Comparison of ENCODE assay signal across 9 cellular contexts in genomic region chrX:153643431-153644351, GRCh38. TPM values are rescaled to one million over a fixed set of nuclear protein-coding genes. Genes with fewer than 3 reads are reported as not detected.
DNase-seq lines count a peak whose midpoint lies in the region; ATAC-seq, FAIRE-seq and TF ChIP-seq lines count a peak whose summit lies in the region.
"Had no signal": no experiment of that assay in that cellular context is flagged by ENCODE, and none has a peak within 500 bp of the region (broad histone marks: within the 10 kb centered on the region; RNA-seq: fewer than 3 reads in every experiment).

No MANE protein-coding gene starts in this region.

- H3K4me1 ChIP-seq in H1 (replicated peaks in 1 of 4; ENCODE audit: control insufficient read depth in 3 of 4, insufficient read depth in 4 of 4, low read length in 3 of 4) (peaks cover 0 to 20% (median 9%) of the 10 kb centered on the region in 4 experiments; a peak in 5 of 7 replicates), ovary (ENCODE audit: insufficient read depth) (no peaks in the 10 kb centered on the region)

- H3K23me2 ChIP-seq in H1 (ENCODE audit: low read depth, low read length), result peaks cover 7% of the 10 kb centered on the region; the same call in 1 of the 2 replicates

- H3K4me3 ChIP-seq in H1 (ENCODE audit: extremely low read depth in 1 of 4, insufficient read depth in 2 of 4, low read depth in 3 of 4, low read length in 4 of 4), result peak overlapping the region in 3 of 4 experiments; percentile 7 to 57 (median 33); a peak in 4 of 8 replicates
- H3K4me3 ChIP-seq in ovary, result no peak overlapping the region

- H4K91ac ChIP-seq in H1 (replicated peaks; ENCODE audit: insufficient read length, low read length), result no peak overlapping the region

- H2AK5ac ChIP-seq in H1 (ENCODE audit: low read depth, low read length), result no peak overlapping the region

- H2BK5ac ChIP-seq in H1 (ENCODE audit: low read depth, low read length), result no peak overlapping the region

- H3K4ac ChIP-seq in H1 (replicated peaks; ENCODE audit: insufficient read length, low read depth, low read length), result no peak overlapping the region

- no peak for TF ChIP-seq RAD21 in H1 (IDR thresholded peaks at IDR 0.05 in 1 of 2, conservative IDR thresholded peaks at IDR 0.05 in 1 of 2; ENCODE audit: low read depth in 2 of 2, low read length in 2 of 2)

- H2BK120ac ChIP-seq in H1 (replicated peaks; ENCODE audit: low read depth, low read length), result no peak overlapping the region

- peaks cover 0 to 4% (median 0%) of the 10 kb centered on the region in 4 experiments; a peak in 1 of 8 replicates for H3K36me3 ChIP-seq in H1 (ENCODE audit: control insufficient read depth in 2 of 4, insufficient read depth in 4 of 4, low read length in 3 of 4)
- H3K36me3 ChIP-seq in ovary, result no peaks in the 10 kb centered on the region

- POLR2A ChIA-PET in H1 (lab: Charles Lee; ENCODE audit: partially characterized antibody), result interaction anchor here (0.7 to 1.0 kb wide), 2 partner anchors 44 to 81 kb away, joined by 3 read pairs; no protein-coding TSS in a partner anchor

- TF ChIP-seq POLR2A in H1 (IDR thresholded peaks at IDR 0.05; ENCODE audit: control extremely low read depth in 1 of 2, low read depth in 2 of 2, low read length in 2 of 2) (no peak), ovary (IDR thresholded peaks at IDR 0.05) (no peak)

- H4K5ac ChIP-seq in H1 (ENCODE audit: insufficient read length, low read depth, low read length), result no peak overlapping the region

- intact Hi-C loops in ovary (cut with DNase I), result no loop called here

- no peak overlapping the region for H2BK15ac ChIP-seq in H1 (ENCODE audit: low read length)

- WGBS in H1 (ENCODE audit: extremely low coverage in 1 of 2, insufficient coverage in 1 of 2, insufficient read length in 1 of 2, insufficient replicate concordance in 2 of 2, low coverage in 1 of 2, low lambda C conversion rate in 2 of 2, missing lambda C conversion rate in 1 of 2), 2 experiments, result 4% methylated on average over 27 of the region's 84 CpGs; no CpG with 5 or more reads in 1 of the 2 experiments
- 25 to 32% (median 31%) methylated on average over 53 to 84 of the region's 84 CpGs for WGBS in ovary, 3 donors

- peak overlapping the region; percentile 60 for H3K18ac ChIP-seq in H1 (ENCODE audit: extremely low read depth, low read length)

- H2BK12ac ChIP-seq in H1 (ENCODE audit: low read depth, low read length), result no peak overlapping the region; the same call in 1 of the 2 replicates

- no peak overlapping the region for H4K8ac ChIP-seq in H1 (ENCODE audit: extremely low read depth, insufficient read depth, low read length)

- H3K79me1 ChIP-seq in H1 (ENCODE audit: low read depth, low read length), result no peaks in the 10 kb centered on the region

- H3K4me2 ChIP-seq in H1 (ENCODE audit: insufficient read depth in 1 of 2, low read depth in 2 of 2, low read length in 2 of 2), result peak overlapping the region; percentile 74 to 89

- H3K27me3 ChIP-seq in H1 (replicated peaks in 1 of 4; ENCODE audit: control insufficient read depth in 3 of 4, extremely low read depth in 1 of 4, insufficient read depth in 3 of 4, low read length in 3 of 4) (peaks cover 65 to 79% (median 78%) of the 10 kb centered on the region in 4 experiments), ovary (no peaks in the 10 kb centered on the region)

- peaks cover 0 to 12% of the 10 kb centered on the region in 2 experiments for H4K20me1 ChIP-seq in H1 (replicated peaks in 1 of 2; ENCODE audit: control insufficient read depth in 1 of 2, insufficient read depth in 2 of 2, low read length in 2 of 2)

- no peak overlapping the region for H3K9ac ChIP-seq in H1 (replicated peaks in 1 of 4; ENCODE audit: extremely low read depth in 1 of 4, low read depth in 3 of 4, low read length in 3 of 4)

- TF ChIP-seq EP300 in H1 (IDR thresholded peaks at IDR 0.05; ENCODE audit: borderline replicate concordance in 1 of 2, low read depth in 2 of 2, low read length in 2 of 2) (no peak), ovary (IDR thresholded peaks at IDR 0.05) (no peak)

- peak; percentile 28 for FAIRE-seq in H1 (lab: Jason Lieb, UNC)

- no peak overlapping the region for H2AFZ ChIP-seq in H1 (ENCODE audit: low read length)

- H3K14ac ChIP-seq in H1 (ENCODE audit: insufficient read length), result no peak overlapping the region

- H3K56ac ChIP-seq in H1 (replicated peaks; ENCODE audit: insufficient read length, low read depth, low read length), result no peak overlapping the region

- TF ChIP-seq CTCF in H1 (IDR thresholded peaks at IDR 0.05; ENCODE audit: control extremely low read depth in 1 of 3, insufficient read depth in 1 of 3, low read depth in 1 of 3, low read length in 3 of 3) (peak in 2 of 3 experiments; percentile 15 to 44; a peak in 2 of 4 replicates), ovary (IDR thresholded peaks at IDR 0.05) (no peak)

- DNase-seq in GM03348 (ENCODE audit: low spot score) (peak; percentile 57), NCI-H1694 (lab: John Stamatoyannopoulos, UW) (peak; percentile 5), H1 (ENCODE audit: low read depth in 1 of 2, low spot score in 2 of 2) (no peak), ovary (peak in 3 of 5 donors; percentile 7 to 33 (median 32)), GM19240 (ENCODE audit: insufficient read length, low spot score) (no peak), NCI-H146 (lab: John Stamatoyannopoulos, UW) (no peak)

- H3K27ac ChIP-seq in H1 (ENCODE audit: low read depth, low read length), result no peak overlapping the region
- H3K27ac ChIP-seq in ovary, result no peak overlapping the region

- no peak overlapping the region for H2BK20ac ChIP-seq in H1 (ENCODE audit: low read length)

- CTCF ChIA-PET in H1 (lab: Charles Lee; ENCODE audit: partially characterized antibody), result interaction anchor here (0.7 to 28.7 kb wide), 16 partner anchors 1 to 198 kb away, joined by 3 to 408 read pairs (median 5); partner anchors contain the start of genes DUSP9 and TREX2

- no peak overlapping the region for H3K23ac ChIP-seq in H1 (ENCODE audit: insufficient read length)

- ATAC-seq in GM18517 (IDR thresholded peaks at IDR 0.05; ENCODE audit: unreplicated experiment) (no peak), GM21381 (IDR thresholded peaks at IDR 0.05; ENCODE audit: unreplicated experiment) (no peak)

- no peaks in the 10 kb centered on the region for H3K79me2 ChIP-seq in H1 (ENCODE audit: control insufficient read depth in 1 of 2, insufficient read depth in 2 of 2, low read length in 2 of 2)

- H3K9me3 ChIP-seq in H1 (ENCODE audit: insufficient read depth in 2 of 2, low read depth in 1 of 2, low read length in 1 of 2) (no peaks in the 10 kb centered on the region; a peak in 1 of 4 replicates), ovary (no peaks in the 10 kb centered on the region)

TF ChIP-seq in H1, 55 proteins besides CTCF, POLR2A, EP300 and RAD21 (continues in another document):
- TF ChIP-seq ASH2L (IDR thresholded peaks at IDR 0.05; ENCODE audit: low read length) (no peak), EZH2 (IDR thresholded peaks at IDR 0.05; ENCODE audit: low read depth, low read length, severe bottlenecking) (peak; percentile 59)

RNA-seq across cellular contexts. Expression of gene DUSP9, which starts 3.3 kb away (rescaled TPM):
- total RNA-seq in H1 (2021; fragmentation: NEBNext Ultra II Directional; extraction: Animal tissue kit (Norgen Biotek cat#: 25700)), result 0.63 and 1.1 TPM in 2 replicates
- polyA plus RNA-seq in H1 (2011; rRNA removed) (0.80 and 1.2 TPM in 2 replicates), ovary (under 1 TPM in 1 of 2 donors, not detected in 1; 0.28 TPM)
- 0.98 TPM for polyA plus RNA-seq in H1 (2011; cell fraction: cytosol; rRNA removed)
- 1.5 TPM for polyA plus RNA-seq in H1 (2011; cell fraction: nucleus; rRNA removed)
- polyA plus RNA-seq in H1 (2012, experiment 1 of 2), result 0.35 to 0.94 TPM (median 0.85 TPM) in 4 replicates
- polyA plus RNA-seq in H1 (2012, experiment 2 of 2), result 0.56 TPM
- polyA plus RNA-seq in H1 (2013, experiment 1 of 2), result 1.1 TPM
- polyA plus RNA-seq in H1 (2013, experiment 2 of 2), result 1.1 TPM
- 0.69 and 0.73 TPM in 2 replicates for polyA minus RNA-seq in H1 (2011; rRNA and poly(A)+ RNA removed)
- 0.95 TPM for polyA minus RNA-seq in H1 (2011; cell fraction: cytosol; rRNA and poly(A)+ RNA removed)
- polyA minus RNA-seq in H1 (2011; cell fraction: nucleus; rRNA and poly(A)+ RNA removed), result 0.80 TPM
- total RNA-seq in ovary, result 1 to 10 TPM in 3 of 7 donors, under 1 TPM in 4; 0.12 to 3.7 (median 0.74) TPM

RNA-seq across cellular contexts. Expression of gene PNCK, which starts 29.9 kb away (rescaled TPM):
- total RNA-seq in H1 (2021; fragmentation: NEBNext Ultra II Directional; extraction: Animal tissue kit (Norgen Biotek cat#: 25700)), result 4.3 and 6.2 TPM in 2 replicates
- polyA plus RNA-seq in H1 (2011; rRNA removed), result 6.3 and 13.9 TPM in 2 replicates
- polyA plus RNA-seq in H1 (2011; cell fraction: cytosol; rRNA removed), result 12.3 TPM
- 54.8 TPM for polyA plus RNA-seq in H1 (2011; cell fraction: nucleus; rRNA removed)
- polyA plus RNA-seq in H1 (2012, experiment 1 of 2), result 3.0 to 5.7 TPM (median 5.2 TPM) in 4 replicates
- polyA plus RNA-seq in H1 (2012, experiment 2 of 2), result 3.0 TPM
- polyA plus RNA-seq in H1 (2013, experiment 1 of 2), result 2.3 TPM
- polyA plus RNA-seq in H1 (2013, experiment 2 of 2), result 1.7 TPM
- 4.0 and 5.4 TPM in 2 replicates for polyA minus RNA-seq in H1 (2011; rRNA and poly(A)+ RNA removed)
- 9.1 TPM for polyA minus RNA-seq in H1 (2011; cell fraction: cytosol; rRNA and poly(A)+ RNA removed)
- 10.0 TPM for polyA minus RNA-seq in H1 (2011; cell fraction: nucleus; rRNA and poly(A)+ RNA removed)
- total RNA-seq in ovary, result 1 to 10 TPM in 4 of 7 donors, under 1 TPM in 2, not detected in 1; 0.51 to 5.9 (median 1.6) TPM
- 1 to 10 TPM in 1 of 2 donors, under 1 TPM in 1; 0.87 to 1.1 TPM for polyA plus RNA-seq in ovary
- total RNA-seq: activated CD8-positive, alpha-beta memory T cell treated with anti-CD3 and anti-CD28 coated beads for 36 hours had no signal

RNA-seq across cellular contexts. Expression of gene SLC6A8, which starts 44.0 kb away (rescaled TPM):
- total RNA-seq in H1 (2021; fragmentation: NEBNext Ultra II Directional; extraction: Animal tissue kit (Norgen Biotek cat#: 25700)), result 94.7 and 98.5 TPM in 2 replicates
- polyA plus RNA-seq in H1 (2011; rRNA removed) (87.7 and 132 TPM in 2 replicates), ovary (10 to 100 TPM in 1 of 2 donors, 1 to 10 TPM in 1; 7.5 to 10.0 TPM)
- 71.7 TPM for polyA plus RNA-seq in H1 (2011; cell fraction: cytosol; rRNA removed)
- 267 TPM for polyA plus RNA-seq in H1 (2011; cell fraction: nucleus; rRNA removed)
- 96.7 to 155 TPM (median 133 TPM) in 4 replicates for polyA plus RNA-seq in H1 (2012, experiment 1 of 2)
- polyA plus RNA-seq in H1 (2012, experiment 2 of 2), result 109 TPM
- 57.5 TPM for polyA plus RNA-seq in H1 (2013, experiment 1 of 2)
- 58.8 TPM for polyA plus RNA-seq in H1 (2013, experiment 2 of 2)
- polyA minus RNA-seq in H1 (2011; rRNA and poly(A)+ RNA removed), result 66.1 and 98.8 TPM in 2 replicates
- polyA minus RNA-seq in H1 (2011; cell fraction: cytosol; rRNA and poly(A)+ RNA removed), result 84.7 TPM
- polyA minus RNA-seq in H1 (2011; cell fraction: nucleus; rRNA and poly(A)+ RNA removed), result 67.3 TPM
- 10 to 100 TPM in 5 of 7 donors, 1 to 10 TPM in 2; 6.3 to 23.5 (median 16.3) TPM for total RNA-seq in ovary

RNA-seq across cellular contexts. Expression of gene CCNQ, which starts 44.8 kb away (rescaled TPM):
- 15.8 and 16.6 TPM in 2 replicates for total RNA-seq in H1 (2021; fragmentation: NEBNext Ultra II Directional; extraction: Animal tissue kit (Norgen Biotek cat#: 25700))
- polyA plus RNA-seq in H1 (2011; rRNA removed), result 32.1 and 34.9 TPM in 2 replicates
- 24.8 TPM for polyA plus RNA-seq in H1 (2011; cell fraction: cytosol; rRNA removed)
- polyA plus RNA-seq in H1 (2011; cell fraction: nucleus; rRNA removed), result 29.3 TPM
- 15.3 to 19.7 TPM (median 16.7 TPM) in 4 replicates for polyA plus RNA-seq in H1 (2012, experiment 1 of 2)
- polyA plus RNA-seq in H1 (2012, experiment 2 of 2), result 24.7 TPM
- 14.3 TPM for polyA plus RNA-seq in H1 (2013, experiment 1 of 2)
- 15.1 TPM for polyA plus RNA-seq in H1 (2013, experiment 2 of 2)
- polyA minus RNA-seq in H1 (2011; rRNA and poly(A)+ RNA removed), result 12.1 and 15.2 TPM in 2 replicates
- polyA minus RNA-seq in H1 (2011; cell fraction: cytosol; rRNA and poly(A)+ RNA removed), result 11.1 TPM
- polyA minus RNA-seq in H1 (2011; cell fraction: nucleus; rRNA and poly(A)+ RNA removed), result 9.1 TPM
- 10 to 100 TPM; 15.5 to 20.0 (median 19.3) TPM for total RNA-seq in ovary
- polyA plus RNA-seq in ovary, result 10 to 100 TPM; 16.8 to 23.8 TPM

Comparison
In these comparisons a context has a peak if more than half of its experiments do, and no peak if none do; other contexts are left out.
1. DNase-seq: peak in GM03348 (single experiment), NCI-H1694 (single experiment) and ovary (3 of 5); none in H1 (0 of 2), GM19240 (single experiment) and NCI-H146 (single experiment).
2. CTCF ChIP-seq: peak in H1 (2 of 3); none in ovary (0 of 3).